ENCODE assay signal across 19 cellular contexts in the genomic region with DNA sequence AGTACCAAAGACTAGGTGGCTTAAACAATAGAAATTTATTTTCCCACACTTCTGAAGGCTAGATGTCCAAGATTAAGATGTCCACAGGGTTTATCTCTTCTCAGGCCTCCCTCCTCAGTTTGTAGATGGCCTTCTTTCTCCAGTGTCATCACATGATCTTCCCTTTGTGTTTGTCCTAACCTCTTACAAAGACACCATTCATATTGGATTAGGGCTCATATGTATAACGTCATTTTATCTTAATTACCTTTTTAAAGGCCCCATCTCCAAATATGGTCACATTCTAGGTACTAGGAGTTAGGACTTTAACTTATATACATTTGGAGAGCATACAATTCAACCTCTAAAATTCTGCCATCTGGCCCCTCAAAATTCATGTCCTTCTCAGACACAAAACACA.
"Had no signal": no experiment of that assay in that cellular context is flagged by ENCODE, and none has a peak within 500 bp of the region (broad histone marks: within the 10 kb centered on the region; RNA-seq: fewer than 3 reads in every experiment).

No MANE protein-coding gene starts in this region.

- H2AFZ ChIP-seq: parathyroid adenoma had no signal

- H3K9me3 ChIP-seq: heart right ventricle, left lung, tibial nerve, vagina had no signal

- H3K27me3 ChIP-seq: brain microvascular endothelial cell, foreskin keratinocyte, heart right ventricle, left lung, tibial nerve, vagina had no signal

- H3K4me1 Mint-ChIP-seq: activated CD4-positive, alpha-beta memory T cell treated with anti-CD3 and anti-CD28 coated beads, Interleukin-2, amount 10 ng/mL, durations not matched to agents 7 days and 5 days; nephron progenitor cell had no signal

- H3K79me2 ChIP-seq: parathyroid adenoma had no signal

- DNase-seq: activated CD4-positive, alpha-beta memory T cell treated with anti-CD3 and anti-CD28 coated beads, Interleukin-2, amount 10 ng/mL, durations not matched to agents 7 days and 5 days; activated CD4-positive, alpha-beta T cell treated with anti-CD3 and anti-CD28 coated beads for 36 hours; activated CD8-positive, alpha-beta memory T cell treated with anti-CD3 and anti-CD28 coated beads, Interleukin-2, amount 50 U/mL, for 4 hours; activated naive CD4-positive, alpha-beta T cell treated with Interleukin-2 at 50 U/mL for 16 hours; amniotic stem cell; brain microvascular endothelial cell; heart right ventricle; islet precursor cell; left lung; nephron progenitor cell; retina; small intestine; T-helper 9 cell had no signal

- H3K4me1 ChIP-seq: foreskin keratinocyte, heart right ventricle, left lung, parathyroid adenoma, tibial nerve, vagina had no signal

- H3K27ac ChIP-seq: brain microvascular endothelial cell, foreskin keratinocyte, left lung, parathyroid adenoma, tibial nerve, vagina had no signal

- H3K9ac ChIP-seq: parathyroid adenoma had no signal

- H3K36me3 ChIP-seq: brain microvascular endothelial cell, vagina had no signal

- H3K9me3 Mint-ChIP-seq: activated CD4-positive, alpha-beta memory T cell treated with anti-CD3 and anti-CD28 coated beads, Interleukin-2, amount 10 ng/mL, durations not matched to agents 7 days and 5 days; activated T-helper 1 cell treated with anti-CD3 and anti-CD28 coated beads, Interleukin-12 subunit alpha, Interleukin-12 subunit beta, Interleukin-2, Interleukin-4 antibody, amounts not matched to agents 30 ng/mL and 10 ng/mL and 1 ng/mL, durations not matched to agents 14 hours and 24 hours and 36 hours; nephron progenitor cell; stimulated activated effector memory CD8-positive, alpha-beta T cell treated with anti-CD3 and anti-CD28 coated beads, Interleukin-12 subunit alpha, Interleukin-12 subunit beta, amount 100 ng/mL, for 72 hours had no signal

- H3K27ac Mint-ChIP-seq: activated CD4-positive, alpha-beta memory T cell treated with anti-CD3 and anti-CD28 coated beads, Interleukin-2, amount 10 ng/mL, durations not matched to agents 7 days and 5 days; activated CD4-positive, alpha-beta T cell treated with anti-CD3 and anti-CD28 coated beads for 36 hours; activated T-helper 1 cell treated with anti-CD3 and anti-CD28 coated beads, Interleukin-12 subunit alpha, Interleukin-12 subunit beta, Interleukin-2, Interleukin-4 antibody, amounts not matched to agents 30 ng/mL and 10 ng/mL and 1 ng/mL, durations not matched to agents 14 hours and 24 hours and 36 hours; nephron progenitor cell; stimulated activated effector memory CD8-positive, alpha-beta T cell treated with anti-CD3 and anti-CD28 coated beads, Interleukin-12 subunit alpha, Interleukin-12 subunit beta, amount 100 ng/mL, for 72 hours had no signal

- H3K27me3 Mint-ChIP-seq: activated CD4-positive, alpha-beta memory T cell treated with anti-CD3 and anti-CD28 coated beads, Interleukin-2, amount 10 ng/mL, durations not matched to agents 7 days and 5 days; activated CD4-positive, alpha-beta T cell treated with anti-CD3 and anti-CD28 coated beads for 36 hours had no signal

- H3K4me3 ChIP-seq: heart right ventricle, left lung, tibial nerve, vagina had no signal

- H3K4me3 Mint-ChIP-seq: activated CD4-positive, alpha-beta memory T cell treated with anti-CD3 and anti-CD28 coated beads, Interleukin-2, amount 10 ng/mL, durations not matched to agents 7 days and 5 days; activated CD4-positive, alpha-beta T cell treated with anti-CD3 and anti-CD28 coated beads for 36 hours; activated T-helper 1 cell treated with anti-CD3 and anti-CD28 coated beads, Interleukin-12 subunit alpha, Interleukin-12 subunit beta, Interleukin-2, Interleukin-4 antibody, amounts not matched to agents 30 ng/mL and 10 ng/mL and 1 ng/mL, durations not matched to agents 14 hours and 24 hours and 36 hours; nephron progenitor cell; stimulated activated effector memory CD8-positive, alpha-beta T cell treated with anti-CD3 and anti-CD28 coated beads, Interleukin-12 subunit alpha, Interleukin-12 subunit beta, amount 100 ng/mL, for 72 hours had no signal

- ATAC-seq: activated CD4-positive, alpha-beta T cell treated with anti-CD3 and anti-CD28 coated beads for 36 hours; foreskin keratinocyte; heart right ventricle; left lung; stimulated activated effector memory CD8-positive, alpha-beta T cell treated with anti-CD3 and anti-CD28 coated beads, Interleukin-12 subunit alpha, Interleukin-12 subunit beta, amount 100 ng/mL, for 72 hours had no signal
